14 cellular contexts compared by ENCODE assay signal in the genomic region with DNA sequence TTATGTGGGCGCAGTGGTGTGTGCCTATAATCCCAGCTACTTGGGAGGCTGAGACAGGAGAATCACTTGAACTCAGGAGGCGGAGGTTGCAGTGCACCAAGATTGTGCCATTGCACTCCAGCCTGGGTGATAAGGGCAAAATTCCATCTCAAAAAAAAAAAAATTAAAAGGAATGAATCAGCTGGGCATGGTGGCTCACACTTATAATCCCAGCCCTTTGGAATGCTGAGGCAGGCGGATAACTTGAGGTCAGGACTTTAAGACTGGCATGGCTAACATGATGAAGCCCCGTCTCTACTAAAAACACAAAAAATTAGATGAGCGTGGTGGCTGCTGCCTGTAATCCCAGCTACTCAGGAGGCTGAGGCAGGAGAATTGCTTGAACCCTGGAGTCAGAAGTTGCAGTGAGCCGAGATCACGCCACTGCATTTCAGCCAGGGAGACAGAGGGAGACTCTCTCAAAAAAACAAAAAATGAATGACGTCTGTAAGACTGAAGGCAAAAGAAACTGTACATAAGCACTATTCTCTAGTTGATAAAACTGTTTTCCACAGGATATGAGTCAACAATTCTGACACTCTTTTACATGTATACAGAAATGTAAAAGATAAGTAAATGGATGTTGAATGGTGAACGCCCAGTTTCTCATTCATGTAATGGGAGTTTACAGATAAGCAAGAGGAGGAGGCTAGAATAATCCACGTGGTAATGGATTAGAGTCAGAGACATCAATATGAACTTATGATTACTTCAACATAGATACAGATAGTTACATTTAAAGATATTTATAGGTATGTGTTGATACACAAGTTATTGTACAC. TPM values are rescaled to one million over a fixed set of nuclear protein-coding genes. Genes with fewer than 3 reads are reported as not detected.
DNase-seq lines count a peak whose midpoint lies in the region; ATAC-seq and TF ChIP-seq lines count a peak whose summit lies in the region.
"Had no signal": no experiment of that assay in that cellular context is flagged by ENCODE, and none has a peak within 500 bp of the region (broad histone marks: within the 10 kb centered on the region; RNA-seq: fewer than 3 reads in every experiment).

No MANE protein-coding gene starts in this region.

- H3K4me3 Mint-ChIP-seq in activated CD4-positive, alpha-beta T cell treated with anti-CD3 and anti-CD28 coated beads, Interleukin-2, amount 10 ng/mL, durations not matched to agents 7 days and 5 days = no peak overlapping the region
- peak overlapping the region; percentile 6 for H3K4me3 Mint-ChIP-seq in T-helper 1 cell treated with Interleukin-12 subunit alpha and Interleukin-12 subunit beta and Interleukin-4 antibody, amounts not matched to agents 30 μg/mL and 1 μg/mL, for 36 hours
- H3K4me3 Mint-ChIP-seq: neural crest cell had no signal

- peak overlapping the region; percentile 89 for H3K27ac Mint-ChIP-seq in activated CD4-positive, alpha-beta T cell treated with anti-CD3 and anti-CD28 coated beads, Interleukin-2, amount 10 ng/mL, durations not matched to agents 7 days and 5 days
- H3K27ac Mint-ChIP-seq in T-helper 1 cell treated with Interleukin-12 subunit alpha and Interleukin-12 subunit beta and Interleukin-4 antibody, amounts not matched to agents 30 μg/mL and 1 μg/mL, for 36 hours = peak overlapping the region; percentile 81

- H3K9me2 ChIP-seq in MM.1S (replicated peaks; ENCODE audit: insufficient read depth, low read length) = no peaks in the 10 kb centered on the region

- H3K36me3 ChIP-seq in MM.1S (replicated peaks; ENCODE audit: insufficient read depth, low read length) = no peaks in the 10 kb centered on the region; the same call in 1 of the 2 replicates

- CTCF ChIA-PET in activated CD4-positive, alpha-beta T cell treated with anti-CD3 and anti-CD28 coated beads, Interleukin-2, amount 10 ng/mL, durations not matched to agents 7 days and 5 days (lab: Charles Lee) = interaction anchor here (0.7 to 1.0 kb wide), 3 partner anchors 22 to 177 kb away, joined by 3 read pairs; a partner anchor contains a TSS

- H3K36me3 Mint-ChIP-seq in activated CD4-positive, alpha-beta T cell treated with anti-CD3 and anti-CD28 coated beads, Interleukin-2, amount 10 ng/mL, durations not matched to agents 7 days and 5 days (ENCODE audit: low read depth) = peaks cover 68% of the 10 kb centered on the region
- peaks cover 51% of the 10 kb centered on the region for H3K36me3 Mint-ChIP-seq in T-helper 1 cell treated with Interleukin-12 subunit alpha and Interleukin-12 subunit beta and Interleukin-4 antibody, amounts not matched to agents 30 μg/mL and 1 μg/mL, for 36 hours (ENCODE audit: low read depth)

- peaks cover 42% of the 10 kb centered on the region for H3K4me1 Mint-ChIP-seq in activated CD4-positive, alpha-beta T cell treated with anti-CD3 and anti-CD28 coated beads, Interleukin-2, amount 10 ng/mL, durations not matched to agents 7 days and 5 days
- H3K4me1 Mint-ChIP-seq in T-helper 1 cell treated with Interleukin-12 subunit alpha and Interleukin-12 subunit beta and Interleukin-4 antibody, amounts not matched to agents 30 μg/mL and 1 μg/mL, for 36 hours (ENCODE audit: low read depth) = peaks cover 55% of the 10 kb centered on the region

- H3K9me3 ChIP-seq in MM.1S (replicated peaks; ENCODE audit: insufficient read depth, low read length) = no peaks in the 10 kb centered on the region

- POLR2A ChIA-PET in activated CD4-positive, alpha-beta T cell treated with anti-CD3 and anti-CD28 coated beads, Interleukin-2, amount 10 ng/mL, durations not matched to agents 7 days and 5 days (lab: Charles Lee) = no interaction called here

- no peaks in the 10 kb centered on the region for H3K27me3 ChIP-seq in MM.1S (replicated peaks; ENCODE audit: insufficient read depth, low read length)

- peaks cover 71% of the 10 kb centered on the region for H3K79me2 ChIP-seq in MM.1S (ENCODE audit: low read length)

- no peak for TF ChIP-seq CTCF in MM.1S (IDR thresholded peaks at IDR 0.05; ENCODE audit: low read length)

- peaks cover 10% of the 10 kb centered on the region for H3K9me3 Mint-ChIP-seq in activated CD4-positive, alpha-beta T cell treated with anti-CD3 and anti-CD28 coated beads, Interleukin-2, amount 10 ng/mL, durations not matched to agents 7 days and 5 days
- H3K9me3 Mint-ChIP-seq in T-helper 1 cell treated with Interleukin-12 subunit alpha and Interleukin-12 subunit beta and Interleukin-4 antibody, amounts not matched to agents 30 μg/mL and 1 μg/mL, for 36 hours = peaks cover 4% of the 10 kb centered on the region

- H3K4me3 ChIP-seq in MM.1S (ENCODE audit: low read length) = no peak overlapping the region
- H3K4me3 ChIP-seq: coronary artery had no signal

- ATAC-seq in HG03460 (IDR thresholded peaks at IDR 0.05; ENCODE audit: unreplicated experiment) = no peak
- ATAC-seq in GM21717 (IDR thresholded peaks at IDR 0.05; ENCODE audit: unreplicated experiment) = no peak
- ATAC-seq: left colon had no signal

- no peak overlapping the region for H2AFZ ChIP-seq in MM.1S (ENCODE audit: low read length)

- no peaks in the 10 kb centered on the region for H3K27me3 Mint-ChIP-seq in activated CD4-positive, alpha-beta T cell treated with anti-CD3 and anti-CD28 coated beads, Interleukin-2, amount 10 ng/mL, durations not matched to agents 7 days and 5 days
- H3K27me3 Mint-ChIP-seq in T-helper 1 cell treated with Interleukin-12 subunit alpha and Interleukin-12 subunit beta and Interleukin-4 antibody, amounts not matched to agents 30 μg/mL and 1 μg/mL, for 36 hours (ENCODE audit: low read depth) = no peaks in the 10 kb centered on the region

- no peaks in the 10 kb centered on the region for H3F3A ChIP-seq in MM.1S (ENCODE audit: insufficient read depth, low read length)

- no peaks in the 10 kb centered on the region for H3K4me1 ChIP-seq in MM.1S (ENCODE audit: low read length)

- H3K4me2 ChIP-seq in MM.1S (ENCODE audit: low read depth, low read length) = no peak overlapping the region

- no peak for DNase-seq in activated CD4-positive, alpha-beta T cell treated with anti-CD3 and anti-CD28 coated beads, Interleukin-2, amount 10 ng/mL, durations not matched to agents 7 days and 5 days
- DNase-seq in activated CD4-positive, alpha-beta T cell treated with anti-CD3 and anti-CD28 coated beads for 1 hour = no peak
- DNase-seq in central memory CD4-positive, alpha-beta T cell = peak; percentile 25
- DNase-seq in non-pigmented ciliary epithelial cell (ENCODE audit: low read depth) (peak; percentile 49), MM.1S (no peak)
- DNase-seq: ACHN; activated effector memory CD4-positive, alpha-beta T cell treated with anti-CD3 and anti-CD28 coated beads, Interleukin-2, amount 50 U/mL, for 16 hours; left colon; NCI-H2029 treated with DMSO at 0.1 percent for 48 hours had no signal

- no peak overlapping the region for H3K27ac ChIP-seq in MM.1S (ENCODE audit: low read length)
- H3K27ac ChIP-seq: coronary artery had no signal

- no peak overlapping the region for H3K9ac ChIP-seq in MM.1S (ENCODE audit: low read length)

- no peaks in the 10 kb centered on the region for H4K20me1 ChIP-seq in MM.1S (ENCODE audit: insufficient read depth, low read length)

RNA-seq across cellular contexts. Expression of a gene that starts 22.2 kb away (rescaled TPM):
- 10 to 100 TPM; 34.4 to 38.0 TPM for total RNA-seq in activated CD4-positive, alpha-beta T cell treated with anti-CD3 and anti-CD28 coated beads, Interleukin-2, amount 10 ng/mL, durations not matched to agents 7 days and 5 days

RNA-seq across cellular contexts. Expression of a gene that starts 35.5 kb away (rescaled TPM):
- total RNA-seq in activated CD4-positive, alpha-beta T cell treated with anti-CD3 and anti-CD28 coated beads, Interleukin-2, amount 10 ng/mL, durations not matched to agents 7 days and 5 days = 10 to 100 TPM; 31.0 to 32.5 TPM
- total RNA-seq: neural crest cell had no signal

Comparison
In these comparisons a context has a peak if more than half of its experiments do, and no peak if none do; other contexts are left out.
1. DNase-seq: peak in central memory CD4-positive, alpha-beta T cell (single experiment) and non-pigmented ciliary epithelial cell (single experiment); none in activated CD4-positive, alpha-beta T cell treated with anti-CD3 and anti-CD28 coated beads, Interleukin-2, amount 10 ng/mL, durations not matched to agents 7 days and 5 days (single experiment), activated CD4-positive, alpha-beta T cell treated with anti-CD3 and anti-CD28 coated beads for 1 hour (single experiment) and MM.1S (single experiment).